Comparison of ENCODE assay signal across 21 cellular contexts in genomic region chr1:207058252-207058651, GRCh38. TPM values are rescaled to one million over a fixed set of nuclear protein-coding genes. Genes with fewer than 3 reads are reported as not detected.
A peak's percentile ranks its signal among the peaks of the same experiment; 100 is the strongest.
DNase-seq lines count a peak whose midpoint lies in the region; ATAC-seq and TF ChIP-seq lines count a peak whose summit lies in the region.
"Had no signal": no experiment of that assay in that cellular context is flagged by ENCODE, and none has a peak within 500 bp of the region (broad histone marks: within the 10 kb centered on the region; RNA-seq: fewer than 3 reads in every experiment).

No MANE protein-coding gene starts in this region.

- TF ChIP-seq CTCF in KMS-11 (conservative IDR thresholded peaks at IDR 0.05; ENCODE audit: low read depth, low read length), result no peak
- TF ChIP-seq CTCF in stomach (IDR thresholded peaks at IDR 0.05), result no peak

- ATAC-seq in left ventricle myocardium superior, result peak; percentile 60
- ATAC-seq in GM19463 (IDR thresholded peaks at IDR 0.05; ENCODE audit: unreplicated experiment), result no peak
- no peak for ATAC-seq in GM19452 (IDR thresholded peaks at IDR 0.05; ENCODE audit: unreplicated experiment)

- no peaks in the 10 kb centered on the region for H3K79me2 ChIP-seq in KMS-11 (ENCODE audit: insufficient read depth, low read depth)

- H3K4me3 ChIP-seq in KMS-11 (IDR thresholded peaks at IDR 0.05; ENCODE audit: insufficient read depth, low read depth, low read length) (no peak overlapping the region), stomach (no peak overlapping the region)
- H3K4me3 ChIP-seq: GM23338, PC-9 had no signal

- intact Hi-C loops in left ventricle myocardium superior (cut with micrococcal nuclease) (no loop called here), stomach (cut with DNase I; ENCODE audit: low total_unique reads) (no loop called here)

- H3K27me3 ChIP-seq in KMS-11 (ENCODE audit: insufficient read depth, low read depth), result no peaks in the 10 kb centered on the region
- H3K27me3 ChIP-seq in stomach, result no peaks in the 10 kb centered on the region

- peak overlapping the region; percentile 43; the same call in 1 of the 2 replicates for H3K4me2 ChIP-seq in KMS-11
- H3K4me2 ChIP-seq: GM23338, PC-9 had no signal

- no peaks in the 10 kb centered on the region for H3K9me3 ChIP-seq in stomach
- H3K9me3 ChIP-seq: BE2C, Caco-2 had no signal

- no peaks in the 10 kb centered on the region for H3K36me3 ChIP-seq in KMS-11 (ENCODE audit: insufficient read depth)
- H3K36me3 ChIP-seq in stomach, result peaks cover 6 to 38% (median 34%) of the 10 kb centered on the region in 4 donors
- H3K36me3 ChIP-seq: BE2C had no signal

- no peak for TF ChIP-seq POLR2A in stomach (IDR thresholded peaks at IDR 0.05)

- H4K20me1 ChIP-seq in KMS-11 (ENCODE audit: insufficient read depth), result no peaks in the 10 kb centered on the region

- H3K4me1 ChIP-seq in KMS-11 (ENCODE audit: low read depth, poor library complexity, severe bottlenecking), result peaks cover 41% of the 10 kb centered on the region
- peaks cover 11 to 41% (median 21%) of the 10 kb centered on the region in 4 donors for H3K4me1 ChIP-seq in stomach
- H3K4me1 ChIP-seq: BE2C, Caco-2 had no signal

- no peak overlapping the region for H3K27ac ChIP-seq in KMS-11
- H3K27ac ChIP-seq in stomach, result peak overlapping the region in 3 of 5 donors; percentile 52 to 77 (median 56)
- H3K27ac ChIP-seq: PC-9 had no signal

- no peak overlapping the region for H3K9ac ChIP-seq in KMS-11

- WGBS in stomach, 5 donors, result 82 to 90% (median 87%) methylated on average over 4 of the region's 4 CpGs

- peak; percentile 69 for DNase-seq in NCI-H2107 treated with DMSO at 0.1 percent for 48 hours (lab: John Stamatoyannopoulos, UW; ENCODE audit: unreplicated experiment)
- no peak for DNase-seq in NCI-H2107 (lab: John Stamatoyannopoulos, UW)
- peak; percentile 55 for DNase-seq in left ventricle myocardium superior
- no peak for DNase-seq in stomach
- no peak for DNase-seq in SIG-M5 (lab: John Stamatoyannopoulos, UW)
- DNase-seq: BE2C; Caco-2; CD4-positive, CD25-positive, alpha-beta regulatory T cell; GF-D8; HCEC 1CT; KG1; MV-4-11; NCI-H1417 treated with DMSO at 0.1 percent for 48 hours; NCI-H82; PC-9 had no signal

- TF ChIP-seq EP300 in stomach (IDR thresholded peaks at IDR 0.05), result no peak

- H2AFZ ChIP-seq in KMS-11 (ENCODE audit: low read depth), result no peak overlapping the region
- H2AFZ ChIP-seq: GM23338, PC-9 had no signal

RNA-seq across cellular contexts. Expression of gene PFKFB2, which starts 5.2 kb away (rescaled TPM):
- total RNA-seq in left ventricle myocardium superior, result 99.0 TPM
- 10 to 100 TPM in 4 of 5 donors, 1 to 10 TPM in 1; 2.3 to 97.3 (median 29.1) TPM for total RNA-seq in stomach
- polyA plus RNA-seq in stomach, result 1 to 10 TPM; 5.1 to 9.3 (median 6.7) TPM

RNA-seq across cellular contexts. Expression of gene YOD1, which starts 7.2 kb away (rescaled TPM):
- total RNA-seq in left ventricle myocardium superior (4.9 TPM), stomach (10 to 100 TPM in 2 of 5 donors, 1 to 10 TPM in 3; 2.3 to 47.9 (median 9.4) TPM)
- 1 to 10 TPM; 1.5 to 3.2 (median 1.5) TPM for polyA plus RNA-seq in stomach

RNA-seq across cellular contexts. Expression of gene C1orf116, which starts 25.7 kb away (rescaled TPM):
- total RNA-seq in left ventricle myocardium superior (2.0 TPM), stomach (10 to 100 TPM; 18.0 to 91.7 (median 59.5) TPM)
- 10 to 100 TPM; 17.1 to 50.4 (median 29.7) TPM for polyA plus RNA-seq in stomach
- polyA plus RNA-seq: CD4-positive, CD25-positive, alpha-beta regulatory T cell had no signal

RNA-seq across cellular contexts. Expression of gene C4BPB, which starts 30.4 kb away (rescaled TPM):
- total RNA-seq in left ventricle myocardium superior, result not detected
- 1 to 10 TPM in 2 of 5 donors, not detected in 3; 3.5 to 6.2 TPM for total RNA-seq in stomach
- 10 to 100 TPM in 2 of 3 donors, 1 to 10 TPM in 1; 8.5 to 18.9 (median 14.8) TPM for polyA plus RNA-seq in stomach
- total RNA-seq: GM23338, SK-MEL-5 had no signal
- polyA plus RNA-seq: CD4-positive, CD25-positive, alpha-beta regulatory T cell; GM23338 had no signal

RNA-seq across cellular contexts. Expression of gene C4BPA, which starts 45.8 kb away (rescaled TPM):
- not detected for total RNA-seq in left ventricle myocardium superior
- 10 to 100 TPM in 1 of 5 donors, not detected in 4; 24.6 TPM for total RNA-seq in stomach
- polyA plus RNA-seq in stomach, result 1 to 10 TPM in 2 of 3 donors, not detected in 1; 1.2 to 2.5 TPM
- total RNA-seq: A172; CD4-positive, CD25-positive, alpha-beta regulatory T cell; GM23338; PC-9; SK-MEL-5 had no signal
- polyA plus RNA-seq: CD4-positive, CD25-positive, alpha-beta regulatory T cell; GM23338 had no signal

Comparison
In these comparisons a context has a peak if more than half of its experiments do, and no peak if none do; other contexts are left out.
1. DNase-seq: peak in NCI-H2107 treated with DMSO at 0.1 percent for 48 hours (single experiment) and left ventricle myocardium superior (single experiment); none in NCI-H2107 (single experiment), stomach (single experiment) and SIG-M5 (single experiment).